ENCODE assay signal across 21 cellular contexts in the genomic region with DNA sequence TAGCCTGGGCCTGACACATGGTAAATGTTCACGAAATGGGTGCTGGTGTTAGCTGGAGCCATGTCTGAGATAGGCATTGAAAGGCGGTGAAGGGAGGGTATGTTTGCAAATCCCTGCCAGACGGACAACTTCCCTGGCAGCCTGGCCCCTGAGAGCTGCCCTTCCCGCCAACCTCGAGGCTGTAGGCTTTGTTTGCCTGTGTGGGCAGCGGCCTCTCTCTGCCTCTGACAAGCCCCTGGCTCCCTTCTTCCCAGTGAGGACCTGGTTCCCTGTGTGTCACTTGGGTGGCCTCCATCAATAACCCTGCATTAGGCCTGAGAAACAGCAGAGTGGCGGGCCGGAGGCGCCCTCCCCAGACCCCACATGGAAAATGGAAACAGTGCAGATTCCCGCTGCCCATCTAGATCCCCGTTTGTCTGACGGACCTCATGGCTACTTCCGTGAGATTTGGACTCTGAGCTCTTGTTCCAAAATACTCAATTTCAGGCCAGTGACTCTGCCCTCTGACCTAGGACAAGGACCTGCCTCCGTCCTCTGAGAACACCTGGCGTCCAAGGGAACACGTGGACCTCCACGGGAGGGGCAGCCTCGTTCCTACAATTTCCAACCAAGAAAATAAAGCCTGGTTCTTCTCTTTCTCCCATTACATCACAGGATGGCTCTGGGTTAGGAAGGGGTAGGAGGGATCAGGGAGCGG.
"Had no signal": no experiment of that assay in that cellular context is flagged by ENCODE, and none has a peak within 500 bp of the region (broad histone marks: within the 10 kb centered on the region; RNA-seq: fewer than 3 reads in every experiment).

No MANE protein-coding gene starts in this region.

- H3K9me3 ChIP-seq: left lung, suprapubic skin, transverse colon, uterus had no signal

- H3K4me2 ChIP-seq: smooth muscle cell had no signal

- H3K27me3 ChIP-seq: transverse colon, uterus had no signal

- H3K36me3 ChIP-seq: left lung, suprapubic skin, transverse colon, uterus had no signal

- H3K27ac ChIP-seq: left lung, suprapubic skin, transverse colon, uterus had no signal

- ATAC-seq: activated CD4-positive, alpha-beta T cell treated with anti-CD3 and anti-CD28 coated beads for 36 hours; activated CD8-positive, alpha-beta memory T cell treated with anti-CD3 and anti-CD28 coated beads, Interleukin-2, amount 10 ng/mL, durations not matched to agents 7 days and 5 days; activated CD8-positive, alpha-beta T cell treated with anti-CD3 and anti-CD28 coated beads, Interleukin-2, amount 10 ng/mL, durations not matched to agents 7 days and 5 days; activated naive CD4-positive, alpha-beta T cell treated with anti-CD3 and anti-CD28 coated beads, Interleukin-2, amount 50 U/mL, for 72 hours; left lung; naive thymus-derived CD4-positive, alpha-beta T cell had no signal

- DNase-seq: activated CD4-positive, alpha-beta T cell treated with anti-CD3 and anti-CD28 coated beads for 36 hours; activated CD4-positive, CD25-positive, alpha-beta regulatory T cell; activated CD8-positive, alpha-beta memory T cell treated with anti-CD3 and anti-CD28 coated beads, Interleukin-2, amount 10 ng/mL, durations not matched to agents 7 days and 5 days; activated CD8-positive, alpha-beta T cell treated with anti-CD3 and anti-CD28 coated beads, Interleukin-2, amount 10 ng/mL, durations not matched to agents 7 days and 5 days; activated naive CD4-positive, alpha-beta T cell; activated T-cell treated with anti-CD3 and anti-CD28 coated beads, Interleukin-2, amount 50 U/mL, for 48 hours; effector CD8-positive, alpha-beta T cell; kidney glomerular epithelial cell; left lung; mammary epithelial cell; naive thymus-derived CD4-positive, alpha-beta T cell; stimulated activated CD4-positive, alpha-beta T cell treated with anti-CD3 and anti-CD28 coated beads, Interleukin-1b, Interleukin-23, amount 100 ng/mL, for 48 hours; stimulated activated CD4-positive, alpha-beta T cell treated with anti-CD3 and anti-CD28 coated beads, Interleukin-4, amount 100 ng/mL, for 4 hours; stimulated activated CD8-positive, alpha-beta memory T cell treated with anti-CD3 and anti-CD28 coated beads, Interleukin-4, amount 100 ng/mL, for 48 hours; stimulated activated naive CD4-positive, alpha-beta T cell; T-helper 1 cell; transverse colon; uterus had no signal

- H3K4me1 ChIP-seq: left lung, suprapubic skin, transverse colon, uterus had no signal

- H3K4me3 ChIP-seq: left lung, smooth muscle cell, suprapubic skin, transverse colon, uterus had no signal
